ENCODE assay signal across 1 cellular context in the genomic region with DNA sequence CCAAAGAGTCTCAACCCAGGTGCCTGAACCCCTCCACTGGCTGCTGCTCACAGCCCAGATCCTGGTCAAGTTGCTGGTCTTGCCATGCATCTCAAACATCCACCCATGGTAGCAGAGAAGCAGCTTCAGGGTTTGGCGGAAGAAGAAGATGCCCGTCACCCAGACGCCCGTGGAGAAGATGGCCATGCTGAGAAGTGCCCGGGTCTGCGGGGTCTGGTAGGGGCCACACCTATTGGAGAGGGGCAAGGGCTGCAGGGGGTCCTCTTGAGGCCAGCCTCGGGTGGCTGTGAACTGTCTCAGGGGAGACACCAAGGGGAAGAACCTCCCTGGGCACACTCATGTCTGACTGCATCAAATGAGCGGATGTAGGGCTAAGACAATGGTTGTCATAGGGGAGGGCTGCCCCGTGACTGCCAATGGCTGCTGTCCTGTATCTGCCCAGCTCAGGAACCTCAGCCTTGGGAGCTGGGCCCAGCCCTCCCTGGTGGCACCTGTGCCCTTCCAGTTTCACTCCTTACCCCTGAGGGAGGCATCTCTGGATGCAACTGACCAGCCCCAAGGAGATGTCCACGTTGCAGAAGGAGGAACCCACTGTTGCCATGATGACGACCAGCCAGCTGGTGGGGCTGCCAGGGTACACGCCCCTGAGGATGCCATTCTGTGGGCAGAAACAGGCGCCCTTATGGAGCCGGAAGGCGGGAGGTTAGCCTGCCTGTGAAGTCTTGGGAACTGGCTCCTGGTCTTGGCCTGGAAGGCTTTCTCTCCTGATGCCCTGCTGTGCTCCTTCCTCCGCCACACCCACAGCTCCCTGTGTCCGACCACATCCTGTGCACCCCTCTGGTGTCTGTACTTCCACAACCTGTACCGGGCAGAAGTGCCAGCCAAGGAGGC.
TF ChIP-seq lines count a peak whose summit lies in the region.

No MANE protein-coding gene starts in this region.

TF ChIP-seq in HEK293T, 16 proteins besides CTCF, POLR2A, EP300 and RAD21 (continued from another document):
- TF ChIP-seq LEF1 (IDR thresholded peaks at IDR 0.05; ENCODE audit: borderline replicate concordance) (no peak), NFRKB (IDR thresholded peaks at IDR 0.05) (no peak), BHLHE40 (IDR thresholded peaks at IDR 0.05; ENCODE audit: borderline replicate concordance) (no peak), L3MBTL2 (conservative IDR thresholded peaks at IDR 0.05) (no peak), CTBP1 (IDR thresholded peaks at IDR 0.05; ENCODE audit: borderline replicate concordance) (no peak), SUZ12 (IDR thresholded peaks at IDR 0.05) (no peak), ZNF384 (IDR thresholded peaks at IDR 0.05) (no peak)
- TF ChIP-seq, protein P1, sequence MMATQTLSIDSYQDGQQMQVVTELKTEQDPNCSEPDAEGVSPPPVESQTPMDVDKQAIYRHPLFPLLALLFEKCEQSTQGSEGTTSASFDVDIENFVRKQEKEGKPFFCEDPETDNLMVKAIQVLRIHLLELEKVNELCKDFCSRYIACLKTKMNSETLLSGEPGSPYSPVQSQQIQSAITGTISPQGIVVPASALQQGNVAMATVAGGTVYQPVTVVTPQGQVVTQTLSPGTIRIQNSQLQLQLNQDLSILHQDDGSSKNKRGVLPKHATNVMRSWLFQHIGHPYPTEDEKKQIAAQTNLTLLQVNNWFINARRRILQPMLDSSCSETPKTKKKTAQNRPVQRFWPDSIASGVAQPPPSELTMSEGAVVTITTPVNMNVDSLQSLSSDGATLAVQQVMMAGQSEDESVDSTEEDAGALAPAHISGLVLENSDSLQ (IDR thresholded peaks at IDR 0.05) = no peak
